8 cellular contexts compared by ENCODE assay signal in the genomic region with DNA sequence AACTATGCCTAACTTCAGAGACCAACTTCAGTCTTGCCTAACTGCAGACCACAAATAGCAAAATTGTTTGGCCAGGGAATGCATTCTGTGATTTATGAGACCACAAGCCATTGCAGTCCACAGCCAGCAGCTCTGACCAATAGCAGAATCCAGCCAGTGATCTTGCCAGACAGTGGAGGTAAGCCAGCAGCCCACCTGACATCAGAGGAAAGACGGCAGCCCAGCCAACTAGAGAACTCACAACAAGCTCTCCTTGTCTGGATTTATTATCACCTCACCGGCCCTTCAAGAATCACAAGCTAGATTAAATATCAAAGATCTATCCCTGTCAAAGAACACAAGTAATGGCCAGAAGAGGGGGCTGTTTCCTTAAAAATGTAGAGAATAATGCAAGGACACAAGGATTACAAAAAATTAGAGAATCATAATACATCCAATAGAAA.
DNase-seq lines count a peak whose midpoint lies in the region; ATAC-seq, FAIRE-seq and TF ChIP-seq lines count a peak whose summit lies in the region.

No MANE protein-coding gene starts in this region.

- H3K9me3 ChIP-seq in A549 (no peaks in the 10 kb centered on the region), transverse colon (no peaks in the 10 kb centered on the region)
- no peaks in the 10 kb centered on the region for H3K9me3 ChIP-seq in naive thymus-derived CD4-positive, alpha-beta T cell (ENCODE audit: control insufficient read depth in 2 of 3, low read length in 3 of 3)

- no peaks in the 10 kb centered on the region for H3K4me1 ChIP-seq in A549
- no peaks in the 10 kb centered on the region for H3K4me1 ChIP-seq in transverse colon
- H3K4me1 ChIP-seq in naive thymus-derived CD4-positive, alpha-beta T cell (ENCODE audit: control insufficient read depth in 2 of 2, insufficient read depth in 2 of 2, low read length in 2 of 2), result no peaks in the 10 kb centered on the region

- H3K4me2 ChIP-seq in A549, result no peak overlapping the region

- no peak for TF ChIP-seq EP300 in A549 (IDR thresholded peaks at IDR 0.05)
- no peak for TF ChIP-seq EP300 in transverse colon (IDR thresholded peaks at IDR 0.05; ENCODE audit: low read depth)

- H3K4me3 Mint-ChIP-seq in naive thymus-derived CD4-positive, alpha-beta T cell, result no peak overlapping the region

- TF ChIP-seq RAD21 in A549 (conservative IDR thresholded peaks at IDR 0.05 in 1 of 2, IDR thresholded peaks at IDR 0.05 in 1 of 2), result peak; percentile 51 to 58; a peak in 4 of 5 replicates

- H3K27me3 ChIP-seq in transverse colon, result no peaks in the 10 kb centered on the region
- no peaks in the 10 kb centered on the region for H3K27me3 ChIP-seq in naive thymus-derived CD4-positive, alpha-beta T cell (ENCODE audit: control insufficient read depth in 2 of 2, insufficient read depth in 2 of 2, low read length in 2 of 2)

- 8% methylated on average over 2 of the region's 2 CpGs for WGBS in A549 (ENCODE audit: missing lambda C conversion rate)
- WGBS in transverse colon (ENCODE audit: low coverage in 1 of 2), 2 donors, result 19% methylated on average over 2 of the region's 2 CpGs; no CpG with 5 or more reads in 1 of the 2 donors

- in situ Hi-C loops in transverse colon (cut with MboI; ENCODE audit: low pct_ligation_motif_present in 1 of 4, low pct_unique_long_range_greater_than_20kb in 1 of 4, low sequenced_read_pairs in 3 of 4), result no loop called here

- peaks cover 0 to 37% (median 15%) of the 10 kb centered on the region in 11 donors for H3K9me3 Mint-ChIP-seq in naive thymus-derived CD4-positive, alpha-beta T cell

- peak; percentile 62 to 74; a peak in 2 of 6 replicates for ATAC-seq in A549
- ATAC-seq in GM19035 (IDR thresholded peaks at IDR 0.05; ENCODE audit: unreplicated experiment), result no peak
- ATAC-seq in naive thymus-derived CD4-positive, alpha-beta T cell, result no peak

- H3K4me1 Mint-ChIP-seq in naive thymus-derived CD4-positive, alpha-beta T cell, result no peaks in the 10 kb centered on the region

- intact Hi-C loops in transverse colon (cut with DNase I; ENCODE audit: low total_unique reads), result no loop called here
- intact Hi-C loops in naive thymus-derived CD4-positive, alpha-beta T cell (cut with micrococcal nuclease), result no loop called here

- peaks cover 0 to 8% (median 0%) of the 10 kb centered on the region in 5 donors for H3K27me3 Mint-ChIP-seq in naive thymus-derived CD4-positive, alpha-beta T cell

- DNase-seq in A549 (ENCODE audit: low read depth in 1 of 2, low spot score in 1 of 2) (peak; percentile 18 to 53), H4 (ENCODE audit: low spot score) (peak; percentile 29), NCI-H526 treated with DMSO at 0.1 percent for 48 hours (lab: John Stamatoyannopoulos, UW) (peak; percentile 60), ecto neural progenitor cell (ENCODE audit: low spot score) (peak; percentile 42), transverse colon (no peak), COR-L47 (lab: John Stamatoyannopoulos, UW) (no peak)
- DNase-seq in naive thymus-derived CD4-positive, alpha-beta T cell, result no peak

- H3K36me3 ChIP-seq in transverse colon, result no peaks in the 10 kb centered on the region
- H3K36me3 ChIP-seq in naive thymus-derived CD4-positive, alpha-beta T cell (ENCODE audit: control insufficient read depth in 2 of 3, insufficient read depth in 3 of 3, low read length in 3 of 3), result no peaks in the 10 kb centered on the region

- CTCF ChIA-PET in A549 (lab: Yijun Ruan, JAX), result interaction anchor here (1.1 to 2.1 kb wide), 2 partner anchors 10 to 800 kb away, joined by 3 to 8 read pairs; no protein-coding TSS in a partner anchor
- CTCF ChIA-PET in naive thymus-derived CD4-positive, alpha-beta T cell (lab: Charles Lee), result no interaction called here

- no peak overlapping the region for H3K27ac Mint-ChIP-seq in naive thymus-derived CD4-positive, alpha-beta T cell

- FAIRE-seq in A549 (lab: Jason Lieb, UNC), result no peak

- TF ChIP-seq CTCF in A549 (IDR thresholded peaks at IDR 0.05) (peak; percentile 38), transverse colon (IDR thresholded peaks at IDR 0.05) (peak in 4 of 5 experiments; percentile 13 to 20 (median 14))

- H3K27ac ChIP-seq in A549 (no peak overlapping the region), transverse colon (no peak overlapping the region)
- no peak overlapping the region for H3K27ac ChIP-seq in naive thymus-derived CD4-positive, alpha-beta T cell (ENCODE audit: low read depth, low read length)

- peaks cover 0 to 3% (median 0%) of the 10 kb centered on the region in 5 donors for H3K36me3 Mint-ChIP-seq in naive thymus-derived CD4-positive, alpha-beta T cell

- H3K4me3 ChIP-seq in A549 (no peak overlapping the region), transverse colon (no peak overlapping the region)
- no peak overlapping the region for H3K4me3 ChIP-seq in naive thymus-derived CD4-positive, alpha-beta T cell (ENCODE audit: low read length)

- TF ChIP-seq POLR2A in A549 (IDR thresholded peaks at IDR 0.05; ENCODE audit: low read length) (no peak), transverse colon (IDR thresholded peaks at IDR 0.05) (no peak)

- POLR2A ChIA-PET in A549 (lab: Yijun Ruan, JAX), result no interaction called here
- POLR2A ChIA-PET in naive thymus-derived CD4-positive, alpha-beta T cell (lab: Charles Lee), result no interaction called here

TF ChIP-seq in A549, 52 proteins besides CTCF, POLR2A, EP300 and RAD21:
- TF ChIP-seq SREBF2 (IDR thresholded peaks at IDR 0.05) (no peak), POLR2AphosphoS2 (conservative IDR thresholded peaks at IDR 0.05; ENCODE audit: low read length) (no peak), HOXB13 (CRISPR knock-in tag; IDR thresholded peaks at IDR 0.05; ENCODE audit: low read depth) (no peak)
- TF ChIP-seq, protein P1, sequence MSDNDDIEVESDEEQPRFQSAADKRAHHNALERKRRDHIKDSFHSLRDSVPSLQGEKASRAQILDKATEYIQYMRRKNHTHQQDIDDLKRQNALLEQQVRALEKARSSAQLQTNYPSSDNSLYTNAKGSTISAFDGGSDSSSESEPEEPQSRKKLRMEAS (IDR thresholded peaks at IDR 0.05), result no peak

Comparison
In these comparisons a context has a peak if more than half of its experiments do, and no peak if none do; other contexts are left out.
1. ATAC-seq: peak in A549 (2 of 2); none in GM19035 (single experiment) and naive thymus-derived CD4-positive, alpha-beta T cell (single experiment).
2. DNase-seq: peak in A549 (2 of 2), H4 (single experiment), NCI-H526 treated with DMSO at 0.1 percent for 48 hours (single experiment) and ecto neural progenitor cell (single experiment); none in transverse colon (single experiment), COR-L47 (single experiment) and naive thymus-derived CD4-positive, alpha-beta T cell (0 of 9).